ENCODE assay signal across 2 cellular contexts in genomic region chr20:62428396-62429160, GRCh38.
TF ChIP-seq lines count a peak whose summit lies in the region.

No MANE protein-coding gene starts in this region.

TF ChIP-seq in SK-N-SH, 30 proteins besides CTCF, POLR2A, EP300 and RAD21 (continued from another document):
- TF ChIP-seq ZBTB33 (IDR thresholded peaks at IDR 0.05; ENCODE audit: borderline replicate concordance, low read depth) (no peak), FOSL2 (IDR thresholded peaks at IDR 0.05; ENCODE audit: borderline replicate concordance, low read depth) (no peak), EZH2phosphoT487 (IDR thresholded peaks at IDR 0.05; ENCODE audit: borderline replicate concordance, low read depth) (no peak), JUND (IDR thresholded peaks at IDR 0.05) (no peak), RXRA (IDR thresholded peaks at IDR 0.05; ENCODE audit: borderline replicate concordance, low read depth) (no peak), REST (IDR thresholded peaks at IDR 0.05; ENCODE audit: low read depth, low read length) (no peak), ELF1 (IDR thresholded peaks at IDR 0.05) (no peak), NRF1 (IDR thresholded peaks at IDR 0.05; ENCODE audit: low read depth, low read length) (no peak)
- TF ChIP-seq, protein P1, sequence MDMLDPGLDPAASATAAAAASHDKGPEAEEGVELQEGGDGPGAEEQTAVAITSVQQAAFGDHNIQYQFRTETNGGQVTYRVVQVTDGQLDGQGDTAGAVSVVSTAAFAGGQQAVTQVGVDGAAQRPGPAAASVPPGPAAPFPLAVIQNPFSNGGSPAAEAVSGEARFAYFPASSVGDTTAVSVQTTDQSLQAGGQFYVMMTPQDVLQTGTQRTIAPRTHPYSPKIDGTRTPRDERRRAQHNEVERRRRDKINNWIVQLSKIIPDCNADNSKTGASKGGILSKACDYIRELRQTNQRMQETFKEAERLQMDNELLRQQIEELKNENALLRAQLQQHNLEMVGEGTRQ (IDR thresholded peaks at IDR 0.05; ENCODE audit: borderline replicate concordance, low read depth, low read length), result no peak

TF ChIP-seq in SK-N-SH treated with all-trans-retinoic acid at 6 μM for 48 hours, 23 proteins besides CTCF, POLR2A, EP300 and RAD21 (continued from another document):
- TF ChIP-seq, protein P2, sequence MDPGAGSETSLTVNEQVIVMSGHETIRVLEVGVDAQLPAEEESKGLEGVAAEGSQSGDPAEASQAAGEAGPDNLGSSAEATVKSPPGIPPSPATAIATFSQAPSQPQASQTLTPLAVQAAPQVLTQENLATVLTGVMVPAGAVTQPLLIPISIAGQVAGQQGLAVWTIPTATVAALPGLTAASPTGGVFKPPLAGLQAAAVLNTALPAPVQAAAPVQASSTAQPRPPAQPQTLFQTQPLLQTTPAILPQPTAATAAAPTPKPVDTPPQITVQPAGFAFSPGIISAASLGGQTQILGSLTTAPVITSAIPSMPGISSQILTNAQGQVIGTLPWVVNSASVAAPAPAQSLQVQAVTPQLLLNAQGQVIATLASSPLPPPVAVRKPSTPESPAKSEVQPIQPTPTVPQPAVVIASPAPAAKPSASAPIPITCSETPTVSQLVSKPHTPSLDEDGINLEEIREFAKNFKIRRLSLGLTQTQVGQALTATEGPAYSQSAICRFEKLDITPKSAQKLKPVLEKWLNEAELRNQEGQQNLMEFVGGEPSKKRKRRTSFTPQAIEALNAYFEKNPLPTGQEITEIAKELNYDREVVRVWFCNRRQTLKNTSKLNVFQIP (CRISPR knock-in tag; IDR thresholded peaks at IDR 0.05; ENCODE audit: borderline replicate concordance, low read depth), result no peak
- TF ChIP-seq OSR1 (CRISPR knock-in tag; IDR thresholded peaks at IDR 0.05) (no peak), ZNF8 (CRISPR knock-in tag; IDR thresholded peaks at IDR 0.05) (no peak), RARB (CRISPR knock-in tag; IDR thresholded peaks at IDR 0.05) (no peak), SNAI2 (CRISPR knock-in tag; IDR thresholded peaks at IDR 0.05) (no peak)
